ENCODE assay signal across 13 cellular contexts in the genomic region with DNA sequence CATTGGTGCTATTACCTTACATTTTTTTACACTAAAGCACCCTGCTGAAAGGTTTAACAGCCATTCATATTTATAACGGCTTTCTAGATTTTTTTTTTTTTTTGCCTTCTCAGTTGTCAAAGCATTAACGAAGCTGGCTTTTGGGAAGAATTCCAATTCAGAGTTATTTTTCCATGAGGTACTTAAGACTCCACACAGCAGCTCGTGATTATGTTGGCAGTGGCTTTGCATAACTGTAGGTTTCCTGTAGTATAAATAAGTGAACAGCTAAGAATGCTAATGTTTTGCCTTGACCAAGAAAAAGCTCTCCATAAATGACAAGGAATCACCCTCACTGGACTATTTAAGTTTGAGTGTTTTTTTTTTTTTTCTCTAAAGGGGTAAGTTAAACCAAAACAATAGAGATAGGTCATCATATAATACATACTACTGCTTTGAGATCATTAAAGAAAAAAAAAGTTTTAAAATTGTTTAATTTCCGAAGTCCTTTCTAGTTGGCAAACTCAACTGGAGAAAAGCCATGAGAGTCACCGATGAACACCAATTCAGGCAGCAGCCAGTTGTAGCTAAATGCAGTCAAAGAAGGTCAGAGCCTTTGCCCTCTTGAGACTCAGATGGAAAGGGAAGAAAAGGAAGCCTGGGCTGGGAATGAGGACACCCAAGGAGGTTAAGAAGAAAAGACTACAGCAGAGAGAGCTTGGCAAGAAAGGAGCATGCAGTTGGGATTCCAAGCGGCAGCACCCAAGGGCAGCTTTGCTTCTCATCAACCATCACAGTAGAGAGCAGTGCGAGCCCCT.
DNase-seq lines count a peak whose midpoint lies in the region; TF ChIP-seq lines count a peak whose summit lies in the region.
"Had no signal": no experiment of that assay in that cellular context is flagged by ENCODE, and none has a peak within 500 bp of the region (broad histone marks: within the 10 kb centered on the region; RNA-seq: fewer than 3 reads in every experiment).

No MANE protein-coding gene starts in this region.

- no peak overlapping the region for H3K4me3 ChIP-seq in AG04450 (ENCODE audit: low read depth, low read length)
- H3K4me3 ChIP-seq: right lobe of liver had no signal

- no peak overlapping the region for H3K4me3 Mint-ChIP-seq in neural crest cell

- H3K27ac Mint-ChIP-seq in neural crest cell (ENCODE audit: unreplicated experiment), result peak overlapping the region; percentile 70

- H3K27ac ChIP-seq in AG04450 (ENCODE audit: low read depth, low read length), result peak overlapping the region; percentile 94
- H3K27ac ChIP-seq: C4-2B, right lobe of liver had no signal

- DNase-seq in AG04450 (ENCODE audit: low read depth, low spot score) (peak; percentile 99), M059J (ENCODE audit: low read depth) (peak; percentile 94), fibroblast of gingiva (ENCODE audit: low read depth) (peak; percentile 75), neural crest cell (ENCODE audit: low read depth, low spot score) (no peak), occipital lobe (lab: John Stamatoyannopoulos, UW) (no peak), T-helper 2 cell (no peak), NCI-H2171 (lab: John Stamatoyannopoulos, UW) (no peak), amygdala (lab: John Stamatoyannopoulos, UW) (no peak)
- DNase-seq: activated CD4-positive, alpha-beta T cell treated with anti-CD3 and anti-CD28 coated beads, Interleukin-2, amount 50 U/mL, for 1 hour; activated effector memory CD4-positive, alpha-beta T cell treated with anti-CD3 and anti-CD28 coated beads, Interleukin-2, amount 50 U/mL, for 16 hours; islet precursor cell; right lobe of liver had no signal

- CTCF ChIA-PET in AG04450 (lab: Charles Lee), result interaction anchor here (0.5 to 2.9 kb wide), 7 partner anchors 12 to 1390 kb away, joined by 3 to 17 read pairs (median 5); no protein-coding TSS in a partner anchor

- H3K36me3 Mint-ChIP-seq in neural crest cell (ENCODE audit: low read depth), result no peaks in the 10 kb centered on the region

- H3K27me3 Mint-ChIP-seq in neural crest cell (ENCODE audit: low read depth), result no peaks in the 10 kb centered on the region

- H3K9me3 Mint-ChIP-seq in neural crest cell, result no peaks in the 10 kb centered on the region

- H3K9me3 ChIP-seq in AG04450 (ENCODE audit: control insufficient read depth, insufficient read depth, low read length), result no peaks in the 10 kb centered on the region
- H3K9me3 ChIP-seq: right lobe of liver had no signal

- POLR2A ChIA-PET in AG04450 (lab: Yijun Ruan, JAX), result interaction anchor here (0.5 to 1.8 kb wide), 23 partner anchors 10 to 846 kb away, joined by 3 to 16 read pairs (median 4); a partner anchor contains a TSS

- no peaks in the 10 kb centered on the region for H3K27me3 ChIP-seq in AG04450 (ENCODE audit: control insufficient read depth, insufficient read depth, low read length)
- H3K27me3 ChIP-seq: right lobe of liver had no signal

- TF ChIP-seq CTCF in AG04450 (IDR thresholded peaks at IDR 0.05; ENCODE audit: low read depth, low read length) (no peak), neural crest cell (conservative IDR thresholded peaks at IDR 0.05) (no peak)

- peaks cover 43% of the 10 kb centered on the region for H3K4me1 Mint-ChIP-seq in neural crest cell

Comparison
In these comparisons a context has a peak if more than half of its experiments do, and no peak if none do; other contexts are left out.
1. DNase-seq: peak in AG04450 (single experiment), M059J (single experiment) and fibroblast of gingiva (single experiment); none in neural crest cell (single experiment), occipital lobe (single experiment), T-helper 2 cell (0 of 5), NCI-H2171 (single experiment) and amygdala (0 of 56).